ENCODE assay signal across 30 cellular contexts in genomic region chr1:52585474-52585873, GRCh38.
"Had no signal": no experiment of that assay in that cellular context is flagged by ENCODE, and none has a peak within 500 bp of the region (broad histone marks: within the 10 kb centered on the region; RNA-seq: fewer than 3 reads in every experiment).

No MANE protein-coding gene starts in this region.

- H3K27me3 ChIP-seq: adrenal gland, ascending aorta, breast epithelium, gastrocnemius medialis, heart left ventricle had no signal

- H3K4me1 ChIP-seq: adrenal gland, ascending aorta, breast epithelium, esophagus muscularis mucosa, foreskin keratinocyte, gastrocnemius medialis had no signal

- H3K36me3 ChIP-seq: adrenal gland, ascending aorta, breast epithelium, esophagus muscularis mucosa, gastrocnemius medialis, heart left ventricle had no signal

- DNase-seq: activated CD4-positive, alpha-beta memory T cell treated with anti-CD3 and anti-CD28 coated beads for 36 hours; activated CD4-positive, alpha-beta T cell treated with anti-CD3 and anti-CD28 coated beads for 36 hours; activated CD4-positive, alpha-beta T cell treated with anti-CD3 and anti-CD28 coated beads, Interleukin-2, amount 10 ng/mL, durations not matched to agents 24 days and 14 days; activated CD4-positive, CD25-positive, alpha-beta regulatory T cell; activated CD4-positive, CD25-positive, alpha-beta regulatory T cell treated with anti-CD3 and anti-CD28 coated beads, Interleukin-2, amount 50 U/mL, for 72 hours; activated CD8-positive, alpha-beta memory T cell treated with anti-CD3 and anti-CD28 coated beads, Interleukin-2, amount 10 ng/mL, durations not matched to agents 7 days and 5 days; activated CD8-positive, alpha-beta memory T cell treated with anti-CD3 and anti-CD28 coated beads, Interleukin-2, amount 50 U/mL, for 4 hours; activated CD8-positive, alpha-beta T cell treated with anti-CD3 and anti-CD28 coated beads, Interleukin-2, amount 10 ng/mL, durations not matched to agents 7 days and 5 days; activated effector memory CD4-positive, alpha-beta T cell treated with anti-CD3 and anti-CD28 coated beads, Interleukin-2, amount 50 U/mL, for 16 hours; activated naive CD4-positive, alpha-beta T cell treated with anti-CD3 and anti-CD28 coated beads for 36 hours; activated naive CD8-positive, alpha-beta T cell treated with anti-CD3 and anti-CD28 coated beads for 36 hours; activated naive CD8-positive, alpha-beta T cell treated with anti-CD3 and anti-CD28 coated beads, Interleukin-2, amount 50 U/mL, for 24 hours; activated T-cell treated with anti-CD3 and anti-CD28 coated beads, Interleukin-2, amount 50 U/mL, for 1 hour; activated T-cell treated with anti-CD3 and anti-CD28 coated beads, Interleukin-2, amount 50 U/mL, for 48 hours; adrenal gland; dorsolateral prefrontal cortex; effector memory CD4-positive, alpha-beta T cell; endodermal cell; erythroblast; foreskin keratinocyte; gastrocnemius medialis; glutamatergic neuron; heart left ventricle; T-helper 1 cell; T-helper 17 cell; T1000 had no signal

- H3K9me3 ChIP-seq: adrenal gland, ascending aorta, breast epithelium, esophagus muscularis mucosa, gastrocnemius medialis, heart left ventricle had no signal

- ATAC-seq: activated CD4-positive, alpha-beta T cell treated with anti-CD3 and anti-CD28 coated beads for 36 hours; activated CD8-positive, alpha-beta memory T cell treated with anti-CD3 and anti-CD28 coated beads, Interleukin-2, amount 10 ng/mL, durations not matched to agents 7 days and 5 days; activated CD8-positive, alpha-beta T cell treated with anti-CD3 and anti-CD28 coated beads, Interleukin-2, amount 10 ng/mL, durations not matched to agents 7 days and 5 days; activated naive CD8-positive, alpha-beta T cell treated with anti-CD3 and anti-CD28 coated beads, Interleukin-2, amount 50 U/mL, for 24 hours; foreskin keratinocyte; gastrocnemius medialis; heart left ventricle; T-helper 17 cell had no signal

- H3K4me3 ChIP-seq: adrenal gland, ascending aorta, breast epithelium, coronary artery, dorsolateral prefrontal cortex, esophagus muscularis mucosa, gastrocnemius medialis, heart left ventricle had no signal

- H3K27ac ChIP-seq: adrenal gland, ascending aorta, breast epithelium, coronary artery, dorsolateral prefrontal cortex, esophagus muscularis mucosa, foreskin keratinocyte, gastrocnemius medialis, heart left ventricle had no signal
